ENCODE assay signal across 1 cellular context in genomic region chr15:88898736-88899135, GRCh38.
TF ChIP-seq lines count a peak whose summit lies in the region.

No MANE protein-coding gene starts in this region.

TF ChIP-seq in H1, 55 proteins besides CTCF, POLR2A, EP300 and RAD21:
- TF ChIP-seq CHD2 (IDR thresholded peaks at IDR 0.05; ENCODE audit: low read length) = no peak
- TF ChIP-seq POLR2AphosphoS5 (IDR thresholded peaks at IDR 0.05; ENCODE audit: low read depth, low read length) = peak; percentile 63
